Comparison of ENCODE assay signal across 9 cellular contexts in the genomic region with DNA sequence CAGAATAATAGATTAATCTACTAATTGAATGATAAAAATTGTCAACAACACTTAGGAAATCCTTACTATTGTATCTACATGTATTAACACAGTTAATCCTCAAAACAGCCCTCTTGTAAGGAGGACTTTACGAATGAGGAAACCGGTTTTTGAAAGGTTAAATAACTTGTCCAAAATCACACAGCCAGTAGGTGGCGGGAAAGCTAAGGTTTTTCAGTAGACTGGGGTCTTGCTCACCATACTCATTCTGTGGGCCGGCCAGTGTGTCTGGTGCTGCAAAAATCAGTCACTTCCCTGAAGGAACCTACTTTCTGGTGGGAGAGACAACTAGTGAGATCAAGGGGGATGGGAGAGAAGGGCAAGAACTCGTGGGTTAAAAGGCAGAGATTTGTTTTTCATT. TPM values are rescaled to one million over a fixed set of nuclear protein-coding genes. Genes with fewer than 3 reads are reported as not detected.
DNase-seq lines count a peak whose midpoint lies in the region; ATAC-seq and TF ChIP-seq lines count a peak whose summit lies in the region.
"Had no signal": no experiment of that assay in that cellular context is flagged by ENCODE, and none has a peak within 500 bp of the region (broad histone marks: within the 10 kb centered on the region; RNA-seq: fewer than 3 reads in every experiment).

No MANE protein-coding gene starts in this region.

- TF ChIP-seq CTCF in GM12873 (IDR thresholded peaks at IDR 0.05; ENCODE audit: insufficient read depth, low read depth, low read length, missing control alignments) (peak; percentile 41), fibroblast of villous mesenchyme (IDR thresholded peaks at IDR 0.05; ENCODE audit: insufficient read depth, low read depth, low read length) (peak; percentile 59)

- DNase-seq in Ammon's horn (ENCODE audit: low spot score) = peak; percentile 53
- peak; percentile 76 for DNase-seq in RPMI7951 (ENCODE audit: low read depth)
- DNase-seq in fibroblast of villous mesenchyme (ENCODE audit: low read depth) = peak; percentile 60
- DNase-seq in cortex of kidney (lab: John Stamatoyannopoulos, UW) = no peak
- no peak for DNase-seq in AG08396 (ENCODE audit: low spot score)
- no peak for DNase-seq in ecto neural progenitor cell (ENCODE audit: low spot score)
- no peak for DNase-seq in left cardiac atrium

- no peak for ATAC-seq in left cardiac atrium

- intact Hi-C loops in left cardiac atrium (cut with DNase I) = no loop called here

- no peak overlapping the region for H3K4me3 ChIP-seq in fibroblast of villous mesenchyme (ENCODE audit: low read depth, low read length)
- H3K4me3 ChIP-seq: thoracic aorta had no signal

RNA-seq across cellular contexts. Expression of gene DCPS, which starts 3.8 kb away (rescaled TPM):
- 41.7 and 50.0 TPM in 2 replicates for total RNA-seq in RPMI7951 (2014; rRNA removed; shearing (Covaris generic))
- total RNA-seq in fibroblast of villous mesenchyme = 10.4 and 12.9 TPM in 2 replicates
- total RNA-seq in left cardiac atrium = 10 to 100 TPM; 11.3 to 13.1 TPM

RNA-seq across cellular contexts. Expression of gene TIRAP, which starts 24.8 kb away (rescaled TPM):
- 4.2 and 4.8 TPM in 2 replicates for total RNA-seq in RPMI7951 (2014; rRNA removed; shearing (Covaris generic))
- total RNA-seq in fibroblast of villous mesenchyme (7.4 and 7.8 TPM in 2 replicates), left cardiac atrium (1 to 10 TPM; 7.6 to 8.7 TPM)

RNA-seq across cellular contexts. Expression of gene FOXRED1, which starts 38.8 kb away (rescaled TPM):
- 17.3 and 18.6 TPM in 2 replicates for total RNA-seq in RPMI7951 (2014; rRNA removed; shearing (Covaris generic))
- total RNA-seq in fibroblast of villous mesenchyme (6.0 and 10.3 TPM in 2 replicates), left cardiac atrium (10 to 100 TPM; 21.0 to 25.3 TPM)

RNA-seq across cellular contexts. Expression of gene SRPRA, which starts 39.0 kb away (rescaled TPM):
- 130 and 143 TPM in 2 replicates for total RNA-seq in RPMI7951 (2014; rRNA removed; shearing (Covaris generic))
- 85.4 and 102 TPM in 2 replicates for total RNA-seq in fibroblast of villous mesenchyme
- total RNA-seq in left cardiac atrium = 10 to 100 TPM; 65.1 to 95.7 TPM

RNA-seq across cellular contexts. Expression of gene ST3GAL4, which starts 47.8 kb away (rescaled TPM):
- total RNA-seq in RPMI7951 (2014; rRNA removed; shearing (Covaris generic)) = 99.7 and 108 TPM in 2 replicates
- total RNA-seq in fibroblast of villous mesenchyme (16.8 and 17.1 TPM in 2 replicates), left cardiac atrium (100 to 1,000 TPM in 1 of 2 donors, 10 to 100 TPM in 1; 57.1 to 109 TPM)

Comparison
In these comparisons a context has a peak if more than half of its experiments do, and no peak if none do; other contexts are left out.
1. DNase-seq: peak in Ammon's horn (single experiment), RPMI7951 (single experiment) and fibroblast of villous mesenchyme (single experiment); none in cortex of kidney (single experiment), AG08396 (single experiment), ecto neural progenitor cell (single experiment) and left cardiac atrium (single experiment).